Comparison of ENCODE assay signal across 20 cellular contexts in the genomic region with DNA sequence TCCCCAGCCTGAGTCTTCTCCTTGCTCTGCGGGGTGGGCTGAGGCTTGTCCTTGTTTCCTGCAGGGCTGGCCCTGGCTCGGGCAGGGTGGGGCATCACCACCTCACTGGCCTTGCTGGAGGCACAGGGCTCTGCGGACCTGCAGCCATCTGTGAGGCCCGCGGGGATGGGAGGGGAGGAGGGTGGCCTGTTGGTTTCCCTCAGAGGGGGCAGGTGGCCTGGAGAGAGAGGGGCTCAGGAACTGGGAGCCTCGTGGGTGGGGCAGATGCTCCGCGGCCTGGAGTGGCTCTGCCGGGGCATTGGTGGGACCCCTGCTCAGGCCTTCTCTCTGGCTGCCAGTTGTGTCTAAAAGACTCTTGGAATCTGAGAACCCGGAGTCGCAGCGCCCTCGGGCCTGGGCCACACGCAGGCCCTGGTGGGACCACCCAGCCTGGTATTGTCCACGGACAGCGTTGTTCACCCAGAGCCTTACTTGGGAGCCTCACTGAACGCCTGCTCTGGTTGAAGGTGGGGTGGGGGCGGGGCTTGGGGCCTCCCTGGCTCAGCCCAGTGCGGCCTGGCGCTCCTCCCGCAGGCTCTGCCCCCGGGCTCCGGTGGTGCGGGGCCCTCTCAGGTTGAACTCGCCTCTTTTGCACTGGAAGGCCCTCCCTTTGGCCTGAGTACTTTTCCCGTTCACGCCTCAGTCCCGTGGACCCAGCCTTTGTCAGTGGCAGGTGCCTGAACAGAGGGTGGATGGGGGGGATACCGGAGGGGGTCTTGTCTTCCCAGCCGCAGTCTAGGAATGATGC.
DNase-seq lines count a peak whose midpoint lies in the region; ATAC-seq, FAIRE-seq and TF ChIP-seq lines count a peak whose summit lies in the region.
"Had no signal": no experiment of that assay in that cellular context is flagged by ENCODE, and none has a peak within 500 bp of the region (broad histone marks: within the 10 kb centered on the region; RNA-seq: fewer than 3 reads in every experiment).

No MANE protein-coding gene starts in this region.

- CTCF ChIA-PET in WTC11 (lab: Charles Lee): interaction anchor here (0.6 to 1.4 kb wide), 8 partner anchors 12 to 267 kb away, joined by 3 to 15 read pairs (median 4); no protein-coding TSS in a partner anchor

- peaks cover 29 to 56% (median 40%) of the 10 kb centered on the region in 11 experiments for H3K36me3 ChIP-seq in BLaER1 treated with 17β-estradiol and CSF1 and Interleukin-3, amounts not matched to agents 10 nM and 100 nM
- H3K36me3 ChIP-seq in kidney (ENCODE audit: control insufficient read depth in 1 of 2, insufficient read depth in 2 of 2, low read length in 2 of 2) (peaks cover 0 to 10% of the 10 kb centered on the region in 2 donors), rectal smooth muscle tissue (ENCODE audit: control insufficient read depth, insufficient read depth, low read length) (peaks cover 5% of the 10 kb centered on the region)

- H3K27ac Mint-ChIP-seq in WTC11: no peak overlapping the region
- H3K27ac Mint-ChIP-seq: naive thymus-derived CD4-positive, alpha-beta T cell had no signal

- peak overlapping the region in 6 of 11 experiments; percentile 5 to 94 (median 68); a peak in 4 of 22 replicates for H3K4me2 ChIP-seq in BLaER1 treated with 17β-estradiol and CSF1 and Interleukin-3, amounts not matched to agents 10 nM and 100 nM
- H3K4me2 ChIP-seq: KMS-11 had no signal

- POLR2A ChIA-PET in WTC11 (lab: Charles Lee): no interaction called here

- no peaks in the 10 kb centered on the region for H3K9me3 ChIP-seq in BLaER1 treated with 17β-estradiol and CSF1 and Interleukin-3, amounts not matched to agents 10 nM and 100 nM (replicated peaks in 1 of 11)
- no peaks in the 10 kb centered on the region for H3K9me3 ChIP-seq in kidney (ENCODE audit: control insufficient read depth in 1 of 2, low read length in 2 of 2)

- DNase-seq in WTC11 (ENCODE audit: low spot score) (no peak), kidney (no peak), NCI-H2107 treated with DMSO at 0.1 percent for 48 hours (lab: John Stamatoyannopoulos, UW; ENCODE audit: unreplicated experiment) (no peak), SIG-M5 (lab: John Stamatoyannopoulos, UW) (no peak)
- DNase-seq: activated CD4-positive, alpha-beta T cell treated with anti-CD3 and anti-CD28 coated beads, Interleukin-2, amount 50 U/mL, for 1 hour; activated T-cell treated with anti-CD3 and anti-CD28 coated beads, Interleukin-2, amount 50 U/mL, for 48 hours; amniotic stem cell; dermis blood vessel endothelial cell; foreskin keratinocyte; naive thymus-derived CD4-positive, alpha-beta T cell; NCI-H1436 treated with DMSO at 0.1 percent for 48 hours; NCI-H774; T-helper 9 cell had no signal

- intact Hi-C loops in kidney (cut with DNase I): no loop called here

- no peak overlapping the region for H3K27ac ChIP-seq in BLaER1 treated with 17β-estradiol and CSF1 and Interleukin-3, amounts not matched to agents 10 nM and 100 nM
- H3K27ac ChIP-seq in kidney (ENCODE audit: low read depth in 2 of 2, low read length in 2 of 2) (peak overlapping the region; percentile 18 to 32), rectal smooth muscle tissue (ENCODE audit: low read depth, low read length) (peak overlapping the region; percentile 32)
- H3K27ac ChIP-seq: foreskin keratinocyte, KMS-11 had no signal

- H3K27me3 Mint-ChIP-seq in WTC11 (ENCODE audit: low read depth): no peaks in the 10 kb centered on the region

- H3K4me1 Mint-ChIP-seq in WTC11: no peaks in the 10 kb centered on the region

- no peak for FAIRE-seq in kidney (lab: Jason Lieb, UNC)
- FAIRE-seq: D721Med had no signal

- ATAC-seq in WTC11 (peak; percentile 23), HG03432 (IDR thresholded peaks at IDR 0.05; ENCODE audit: unreplicated experiment) (no peak), HG02642 (IDR thresholded peaks at IDR 0.05; ENCODE audit: poor library complexity, unreplicated experiment) (no peak)
- ATAC-seq: naive thymus-derived CD4-positive, alpha-beta T cell; Right ventricle myocardium inferior had no signal

- TF ChIP-seq CTCF in WTC11 (IDR thresholded peaks at IDR 0.05) (no peak), kidney (IDR thresholded peaks at IDR 0.05; ENCODE audit: borderline replicate concordance, extremely low read depth, insufficient read depth) (no peak)

- peaks cover 5 to 94% (median 72%) of the 10 kb centered on the region in 11 experiments; a peak in 21 of 22 replicates for H4K20me1 ChIP-seq in BLaER1 treated with 17β-estradiol and CSF1 and Interleukin-3, amounts not matched to agents 10 nM and 100 nM

- no peak overlapping the region for H3K9ac ChIP-seq in BLaER1 treated with 17β-estradiol and CSF1 and Interleukin-3, amounts not matched to agents 10 nM and 100 nM
- H3K9ac ChIP-seq in kidney (ENCODE audit: low read length in 2 of 2) (no peak overlapping the region), rectal smooth muscle tissue (ENCODE audit: low read length) (no peak overlapping the region)
- H3K9ac ChIP-seq: KMS-11 had no signal

- H3K4me3 ChIP-seq in BLaER1 treated with 17β-estradiol and CSF1 and Interleukin-3, amounts not matched to agents 10 nM and 100 nM: no peak overlapping the region
- H3K4me3 ChIP-seq in kidney (ENCODE audit: low read length in 2 of 2) (no peak overlapping the region), rectal smooth muscle tissue (ENCODE audit: low read length) (no peak overlapping the region)

- H3K4me1 ChIP-seq in BLaER1 treated with 17β-estradiol and CSF1 and Interleukin-3, amounts not matched to agents 10 nM and 100 nM: peaks cover 51 to 96% (median 68%) of the 10 kb centered on the region in 10 experiments
- peaks cover 21 to 39% of the 10 kb centered on the region in 2 donors for H3K4me1 ChIP-seq in kidney (ENCODE audit: control insufficient read depth in 1 of 2, insufficient read depth in 1 of 2, low read depth in 1 of 2, low read length in 2 of 2)
- H3K4me1 ChIP-seq in rectal smooth muscle tissue (ENCODE audit: control insufficient read depth, insufficient read depth, low read length): peaks cover 37% of the 10 kb centered on the region
- H3K4me1 ChIP-seq: foreskin keratinocyte had no signal

- H3K36me3 Mint-ChIP-seq in WTC11: no peaks in the 10 kb centered on the region

- peaks cover 0 to 9% (median 0%) of the 10 kb centered on the region in 11 experiments; a peak in 3 of 22 replicates for H3K27me3 ChIP-seq in BLaER1 treated with 17β-estradiol and CSF1 and Interleukin-3, amounts not matched to agents 10 nM and 100 nM
- H3K27me3 ChIP-seq in rectal smooth muscle tissue (ENCODE audit: control insufficient read depth, insufficient read depth, low read length): peaks cover 4% of the 10 kb centered on the region

- H3K9me3 Mint-ChIP-seq in WTC11: no peaks in the 10 kb centered on the region

- H3K4me3 Mint-ChIP-seq in WTC11: no peak overlapping the region
- H3K4me3 Mint-ChIP-seq: naive thymus-derived CD4-positive, alpha-beta T cell had no signal

TF ChIP-seq in WTC11, 78 proteins besides CTCF, POLR2A, EP300 and RAD21:
- no peak for TF ChIP-seq NFE2L1 (CRISPR knock-in tag; IDR thresholded peaks at IDR 0.05)
- TF ChIP-seq ESRRA (CRISPR knock-in tag; IDR thresholded peaks at IDR 0.05; ENCODE audit: borderline replicate concordance): no peak
- TF ChIP-seq CREB1 (CRISPR knock-in tag; IDR thresholded peaks at IDR 0.05): no peak
- TF ChIP-seq, protein P1, sequence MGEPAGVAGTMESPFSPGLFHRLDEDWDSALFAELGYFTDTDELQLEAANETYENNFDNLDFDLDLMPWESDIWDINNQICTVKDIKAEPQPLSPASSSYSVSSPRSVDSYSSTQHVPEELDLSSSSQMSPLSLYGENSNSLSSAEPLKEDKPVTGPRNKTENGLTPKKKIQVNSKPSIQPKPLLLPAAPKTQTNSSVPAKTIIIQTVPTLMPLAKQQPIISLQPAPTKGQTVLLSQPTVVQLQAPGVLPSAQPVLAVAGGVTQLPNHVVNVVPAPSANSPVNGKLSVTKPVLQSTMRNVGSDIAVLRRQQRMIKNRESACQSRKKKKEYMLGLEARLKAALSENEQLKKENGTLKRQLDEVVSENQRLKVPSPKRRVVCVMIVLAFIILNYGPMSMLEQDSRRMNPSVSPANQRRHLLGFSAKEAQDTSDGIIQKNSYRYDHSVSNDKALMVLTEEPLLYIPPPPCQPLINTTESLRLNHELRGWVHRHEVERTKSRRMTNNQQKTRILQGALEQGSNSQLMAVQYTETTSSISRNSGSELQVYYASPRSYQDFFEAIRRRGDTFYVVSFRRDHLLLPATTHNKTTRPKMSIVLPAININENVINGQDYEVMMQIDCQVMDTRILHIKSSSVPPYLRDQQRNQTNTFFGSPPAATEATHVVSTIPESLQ (CRISPR knock-in tag; IDR thresholded peaks at IDR 0.05): no peak
- no peak for TF ChIP-seq ZNF396 (CRISPR knock-in tag; IDR thresholded peaks at IDR 0.05; ENCODE audit: borderline replicate concordance)
- no peak for TF ChIP-seq NR3C1 (CRISPR knock-in tag; conservative IDR thresholded peaks at IDR 0.05; ENCODE audit: low read depth)
- TF ChIP-seq TP53 (CRISPR knock-in tag; IDR thresholded peaks at IDR 0.05): no peak
- no peak for TF ChIP-seq SP1 (CRISPR knock-in tag; conservative IDR thresholded peaks at IDR 0.05)
- no peak for TF ChIP-seq ELF4 (CRISPR knock-in tag; IDR thresholded peaks at IDR 0.05; ENCODE audit: low read depth)
- no peak for TF ChIP-seq GABPB1 (CRISPR knock-in tag; IDR thresholded peaks at IDR 0.05)
- TF ChIP-seq EMX1 (CRISPR knock-in tag; IDR thresholded peaks at IDR 0.05): no peak
- TF ChIP-seq CBFB (CRISPR knock-in tag; IDR thresholded peaks at IDR 0.05; ENCODE audit: low read depth): no peak
- TF ChIP-seq ZNF138 (CRISPR knock-in tag; conservative IDR thresholded peaks at IDR 0.05): no peak
- no peak for TF ChIP-seq TEAD4 (CRISPR knock-in tag; IDR thresholded peaks at IDR 0.05)
- TF ChIP-seq ZNF423 (CRISPR knock-in tag; IDR thresholded peaks at IDR 0.05): no peak
- TF ChIP-seq NR2C2 (CRISPR knock-in tag; IDR thresholded peaks at IDR 0.05): no peak
- no peak for TF ChIP-seq SMAD3 (CRISPR knock-in tag; IDR thresholded peaks at IDR 0.05; ENCODE audit: borderline replicate concordance)

Comparison
In these comparisons a context has a peak if more than half of its experiments do, and no peak if none do; other contexts are left out.
1. H3K27ac ChIP-seq: peak in kidney (2 of 2) and rectal smooth muscle tissue (single experiment); none in BLaER1 treated with 17β-estradiol and CSF1 and Interleukin-3, amounts not matched to agents 10 nM and 100 nM (0 of 11).